ENCODE assay signal across 1 cellular context in the genomic region with DNA sequence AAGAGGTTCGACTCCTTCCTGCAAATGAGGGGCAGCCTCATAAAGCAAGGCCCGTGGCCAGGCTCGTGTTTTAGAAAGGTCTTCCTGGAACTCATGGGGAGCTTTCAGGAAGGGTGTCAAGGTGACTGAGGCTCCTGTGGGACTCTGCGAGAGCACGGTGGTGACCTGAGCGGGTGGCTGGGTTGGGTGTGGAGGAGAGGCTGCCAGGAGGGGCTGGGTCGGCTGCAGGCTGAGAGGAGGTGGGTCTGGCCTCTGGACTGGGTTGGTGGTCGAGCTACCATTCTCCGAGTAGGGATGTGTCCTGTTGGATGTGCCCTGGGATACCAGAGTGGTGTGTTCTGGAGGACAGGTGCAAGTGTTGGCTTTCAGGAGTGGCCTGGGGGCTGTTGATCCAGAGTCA.
TF ChIP-seq lines count a peak whose summit lies in the region.

No MANE protein-coding gene starts in this region.

TF ChIP-seq in WTC11, 78 proteins besides CTCF, POLR2A, EP300 and RAD21 (continued from another document):
- TF ChIP-seq, protein P1, sequence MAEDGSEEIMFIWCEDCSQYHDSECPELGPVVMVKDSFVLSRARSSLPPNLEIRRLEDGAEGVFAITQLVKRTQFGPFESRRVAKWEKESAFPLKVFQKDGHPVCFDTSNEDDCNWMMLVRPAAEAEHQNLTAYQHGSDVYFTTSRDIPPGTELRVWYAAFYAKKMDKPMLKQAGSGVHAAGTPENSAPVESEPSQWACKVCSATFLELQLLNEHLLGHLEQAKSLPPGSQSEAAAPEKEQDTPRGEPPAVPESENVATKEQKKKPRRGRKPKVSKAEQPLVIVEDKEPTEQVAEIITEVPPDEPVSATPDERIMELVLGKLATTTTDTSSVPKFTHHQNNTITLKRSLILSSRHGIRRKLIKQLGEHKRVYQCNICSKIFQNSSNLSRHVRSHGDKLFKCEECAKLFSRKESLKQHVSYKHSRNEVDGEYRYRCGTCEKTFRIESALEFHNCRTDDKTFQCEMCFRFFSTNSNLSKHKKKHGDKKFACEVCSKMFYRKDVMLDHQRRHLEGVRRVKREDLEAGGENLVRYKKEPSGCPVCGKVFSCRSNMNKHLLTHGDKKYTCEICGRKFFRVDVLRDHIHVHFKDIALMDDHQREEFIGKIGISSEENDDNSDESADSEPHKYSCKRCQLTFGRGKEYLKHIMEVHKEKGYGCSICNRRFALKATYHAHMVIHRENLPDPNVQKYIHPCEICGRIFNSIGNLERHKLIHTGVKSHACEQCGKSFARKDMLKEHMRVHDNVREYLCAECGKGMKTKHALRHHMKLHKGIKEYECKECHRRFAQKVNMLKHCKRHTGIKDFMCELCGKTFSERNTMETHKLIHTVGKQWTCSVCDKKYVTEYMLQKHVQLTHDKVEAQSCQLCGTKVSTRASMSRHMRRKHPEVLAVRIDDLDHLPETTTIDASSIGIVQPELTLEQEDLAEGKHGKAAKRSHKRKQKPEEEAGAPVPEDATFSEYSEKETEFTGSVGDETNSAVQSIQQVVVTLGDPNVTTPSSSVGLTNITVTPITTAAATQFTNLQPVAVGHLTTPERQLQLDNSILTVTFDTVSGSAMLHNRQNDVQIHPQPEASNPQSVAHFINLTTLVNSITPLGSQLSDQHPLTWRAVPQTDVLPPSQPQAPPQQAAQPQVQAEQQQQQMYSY (CRISPR knock-in tag; IDR thresholded peaks at IDR 0.05), result no peak
- TF ChIP-seq, protein P2, sequence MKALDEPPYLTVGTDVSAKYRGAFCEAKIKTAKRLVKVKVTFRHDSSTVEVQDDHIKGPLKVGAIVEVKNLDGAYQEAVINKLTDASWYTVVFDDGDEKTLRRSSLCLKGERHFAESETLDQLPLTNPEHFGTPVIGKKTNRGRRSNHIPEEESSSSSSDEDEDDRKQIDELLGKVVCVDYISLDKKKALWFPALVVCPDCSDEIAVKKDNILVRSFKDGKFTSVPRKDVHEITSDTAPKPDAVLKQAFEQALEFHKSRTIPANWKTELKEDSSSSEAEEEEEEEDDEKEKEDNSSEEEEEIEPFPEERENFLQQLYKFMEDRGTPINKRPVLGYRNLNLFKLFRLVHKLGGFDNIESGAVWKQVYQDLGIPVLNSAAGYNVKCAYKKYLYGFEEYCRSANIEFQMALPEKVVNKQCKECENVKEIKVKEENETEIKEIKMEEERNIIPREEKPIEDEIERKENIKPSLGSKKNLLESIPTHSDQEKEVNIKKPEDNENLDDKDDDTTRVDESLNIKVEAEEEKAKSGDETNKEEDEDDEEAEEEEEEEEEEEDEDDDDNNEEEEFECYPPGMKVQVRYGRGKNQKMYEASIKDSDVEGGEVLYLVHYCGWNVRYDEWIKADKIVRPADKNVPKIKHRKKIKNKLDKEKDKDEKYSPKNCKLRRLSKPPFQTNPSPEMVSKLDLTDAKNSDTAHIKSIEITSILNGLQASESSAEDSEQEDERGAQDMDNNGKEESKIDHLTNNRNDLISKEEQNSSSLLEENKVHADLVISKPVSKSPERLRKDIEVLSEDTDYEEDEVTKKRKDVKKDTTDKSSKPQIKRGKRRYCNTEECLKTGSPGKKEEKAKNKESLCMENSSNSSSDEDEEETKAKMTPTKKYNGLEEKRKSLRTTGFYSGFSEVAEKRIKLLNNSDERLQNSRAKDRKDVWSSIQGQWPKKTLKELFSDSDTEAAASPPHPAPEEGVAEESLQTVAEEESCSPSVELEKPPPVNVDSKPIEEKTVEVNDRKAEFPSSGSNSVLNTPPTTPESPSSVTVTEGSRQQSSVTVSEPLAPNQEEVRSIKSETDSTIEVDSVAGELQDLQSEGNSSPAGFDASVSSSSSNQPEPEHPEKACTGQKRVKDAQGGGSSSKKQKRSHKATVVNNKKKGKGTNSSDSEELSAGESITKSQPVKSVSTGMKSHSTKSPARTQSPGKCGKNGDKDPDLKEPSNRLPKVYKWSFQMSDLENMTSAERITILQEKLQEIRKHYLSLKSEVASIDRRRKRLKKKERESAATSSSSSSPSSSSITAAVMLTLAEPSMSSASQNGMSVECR (CRISPR knock-in tag; IDR thresholded peaks at IDR 0.05; ENCODE audit: borderline replicate concordance), result no peak
- TF ChIP-seq MYBL2 (CRISPR knock-in tag; IDR thresholded peaks at IDR 0.05) (no peak), RELA (CRISPR knock-in tag; IDR thresholded peaks at IDR 0.05; ENCODE audit: borderline replicate concordance) (no peak), SP1 (CRISPR knock-in tag; conservative IDR thresholded peaks at IDR 0.05) (no peak)
- TF ChIP-seq, protein P3, sequence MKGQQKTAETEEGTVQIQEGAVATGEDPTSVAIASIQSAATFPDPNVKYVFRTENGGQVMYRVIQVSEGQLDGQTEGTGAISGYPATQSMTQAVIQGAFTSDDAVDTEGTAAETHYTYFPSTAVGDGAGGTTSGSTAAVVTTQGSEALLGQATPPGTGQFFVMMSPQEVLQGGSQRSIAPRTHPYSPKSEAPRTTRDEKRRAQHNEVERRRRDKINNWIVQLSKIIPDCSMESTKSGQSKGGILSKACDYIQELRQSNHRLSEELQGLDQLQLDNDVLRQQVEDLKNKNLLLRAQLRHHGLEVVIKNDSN (CRISPR knock-in tag; IDR thresholded peaks at IDR 0.05), result no peak
